17 cellular contexts compared by ENCODE assay signal in genomic region chr4:144350706-144351105, GRCh38.
"Had no signal": no experiment of that assay in that cellular context is flagged by ENCODE, and none has a peak within 500 bp of the region (broad histone marks: within the 10 kb centered on the region; RNA-seq: fewer than 3 reads in every experiment).

No MANE protein-coding gene starts in this region.

- H3K4me3 ChIP-seq: heart left ventricle, neural progenitor cell, ovary, sigmoid colon had no signal

- DNase-seq: activated CD4-positive, alpha-beta T cell treated with anti-CD3 and anti-CD28 coated beads, Interleukin-2, amount 50 U/mL, for 48 hours; activated effector memory CD4-positive, alpha-beta T cell treated with anti-CD3 and anti-CD28 coated beads, Interleukin-2, amount 50 U/mL, for 16 hours; activated T-cell treated with anti-CD3 and anti-CD28 coated beads, Interleukin-2, amount 50 U/mL, for 4 hours; aorta; effector memory CD8-positive, alpha-beta T cell; foreskin melanocyte; heart left ventricle; left ventricle myocardium superior; ovary; sigmoid colon; stimulated activated CD4-positive, alpha-beta T cell treated with anti-CD3 and anti-CD28 coated beads, Interleukin-12 subunit alpha, Interleukin-12 subunit beta, amount 100 ng/mL, for 4 hours; stimulated activated CD4-positive, alpha-beta T cell treated with anti-CD3 and anti-CD28 coated beads, Interleukin-2, amount 100 ng/mL, for 48 hours; stimulated activated naive CD4-positive, alpha-beta T cell treated with Interleukin-2 at 50 U/mL for 16 hours; T-helper 17 cell had no signal

- H3K27ac Mint-ChIP-seq: activated naive CD4-positive, alpha-beta T cell treated with anti-CD3 and anti-CD28 coated beads, Interleukin-2, amount 50 U/mL, for 72 hours; effector memory CD8-positive, alpha-beta T cell; neural progenitor cell; T-helper 17 cell had no signal

- H3K9ac ChIP-seq: neural progenitor cell had no signal

- H3K9me3 ChIP-seq: heart left ventricle, ovary, sigmoid colon had no signal

- H3K36me3 Mint-ChIP-seq: activated naive CD4-positive, alpha-beta T cell treated with anti-CD3 and anti-CD28 coated beads, Interleukin-2, amount 50 U/mL, for 72 hours; neural progenitor cell had no signal

- H3K27ac ChIP-seq: heart left ventricle, neural progenitor cell, ovary, sigmoid colon had no signal

- H2AFZ ChIP-seq: neural progenitor cell had no signal

- H3K9me3 Mint-ChIP-seq: activated naive CD4-positive, alpha-beta T cell treated with anti-CD3 and anti-CD28 coated beads, Interleukin-2, amount 50 U/mL, for 72 hours; activated T-cell treated with anti-CD3 and anti-CD28 coated beads, Interleukin-2, amount 50 U/mL, for 4 hours; central memory CD8-positive, alpha-beta T cell; effector memory CD8-positive, alpha-beta T cell; neural progenitor cell had no signal

- H3K4me1 ChIP-seq: sigmoid colon had no signal

- H3K4me1 Mint-ChIP-seq: central memory CD8-positive, alpha-beta T cell; T-helper 17 cell had no signal

- ATAC-seq: activated naive CD4-positive, alpha-beta T cell treated with anti-CD3 and anti-CD28 coated beads, Interleukin-2, amount 50 U/mL, for 72 hours; activated T-cell treated with anti-CD3 and anti-CD28 coated beads, Interleukin-2, amount 50 U/mL, for 4 hours; effector memory CD8-positive, alpha-beta T cell; heart left ventricle; left ventricle myocardium superior; T-helper 17 cell had no signal

- H3K4me3 Mint-ChIP-seq: activated T-cell treated with anti-CD3 and anti-CD28 coated beads, Interleukin-2, amount 50 U/mL, for 4 hours; central memory CD8-positive, alpha-beta T cell; effector memory CD8-positive, alpha-beta T cell; neural progenitor cell; T-helper 17 cell had no signal

- H3K4me2 ChIP-seq: neural progenitor cell had no signal

- H3K27me3 ChIP-seq: heart left ventricle, neural progenitor cell, ovary, sigmoid colon had no signal

- H3K36me3 ChIP-seq: heart left ventricle, neural progenitor cell, ovary, sigmoid colon had no signal
